10 cellular contexts compared by ENCODE assay signal in genomic region chr15:88664151-88664778, GRCh38. TPM values are rescaled to one million over a fixed set of nuclear protein-coding genes. Genes with fewer than 3 reads are reported as not detected.
DNase-seq lines count a peak whose midpoint lies in the region; ATAC-seq and TF ChIP-seq lines count a peak whose summit lies in the region.
"Had no signal": no experiment of that assay in that cellular context is flagged by ENCODE, and none has a peak within 500 bp of the region (broad histone marks: within the 10 kb centered on the region; RNA-seq: fewer than 3 reads in every experiment).

No MANE protein-coding gene starts in this region.

- ATAC-seq in heart left ventricle = peak in 1 of 4 donors; percentile 39
- ATAC-seq in gastrocnemius medialis = no peak

- TF ChIP-seq EP300 in ovary (IDR thresholded peaks at IDR 0.05) = no peak

- H3K4me3 Mint-ChIP-seq in activated CD4-positive, alpha-beta T cell treated with anti-CD3 and anti-CD28 coated beads, Interleukin-2, amount 10 ng/mL, durations not matched to agents 7 days and 5 days = no peak overlapping the region

- peak; percentile 29 for DNase-seq in activated CD8-positive, alpha-beta memory T cell treated with anti-CD3 and anti-CD28 coated beads, Interleukin-2, amount 50 U/mL, for 1 hour (ENCODE audit: extremely low read depth)
- DNase-seq in activated CD8-positive, alpha-beta memory T cell treated with anti-CD3 and anti-CD28 coated beads for 24 hours = no peak
- peak; percentile 65 for DNase-seq in activated CD4-positive, alpha-beta T cell treated with anti-CD3 and anti-CD28 coated beads, Interleukin-2, amount 10 ng/mL, durations not matched to agents 7 days and 5 days
- DNase-seq in heart left ventricle (no peak), thyroid gland (peak; percentile 55 to 56), ovary (no peak), gastrocnemius medialis (no peak), cerebellar nuclear complex (lab: John Stamatoyannopoulos, UW) (no peak)

- H3K4me1 ChIP-seq in heart left ventricle (peaks cover 0 to 8% (median 2%) of the 10 kb centered on the region in 12 donors), thyroid gland (no peaks in the 10 kb centered on the region), ovary (ENCODE audit: insufficient read depth) (no peaks in the 10 kb centered on the region), gastrocnemius medialis (no peaks in the 10 kb centered on the region)
- H3K4me1 ChIP-seq: BLaER1 had no signal

- peaks cover 12% of the 10 kb centered on the region for H3K27me3 Mint-ChIP-seq in activated CD4-positive, alpha-beta T cell treated with anti-CD3 and anti-CD28 coated beads, Interleukin-2, amount 10 ng/mL, durations not matched to agents 7 days and 5 days

- H3K27ac ChIP-seq in heart left ventricle (no peak overlapping the region), thyroid gland (no peak overlapping the region), ovary (no peak overlapping the region), gastrocnemius medialis (no peak overlapping the region)
- H3K27ac ChIP-seq: BLaER1, SK-N-MC had no signal

- TF ChIP-seq CTCF in heart left ventricle (IDR thresholded peaks at IDR 0.05) (peak in 10 of 12 donors; percentile 11 to 45 (median 24)), thyroid gland (IDR thresholded peaks at IDR 0.05) (peak in 4 of 6 experiments; percentile 47 to 75 (median 62)), ovary (IDR thresholded peaks at IDR 0.05) (no peak), gastrocnemius medialis (IDR thresholded peaks at IDR 0.05 in 4 of 5, conservative IDR thresholded peaks at IDR 0.05 in 1 of 5) (peak in 2 of 5 experiments; percentile 6 to 31)

- TF ChIP-seq POLR2A in heart left ventricle (IDR thresholded peaks at IDR 0.05) (no peak), thyroid gland (IDR thresholded peaks at IDR 0.05) (no peak), ovary (IDR thresholded peaks at IDR 0.05) (no peak), gastrocnemius medialis (IDR thresholded peaks at IDR 0.05) (no peak)

- POLR2A ChIA-PET in activated CD4-positive, alpha-beta T cell treated with anti-CD3 and anti-CD28 coated beads, Interleukin-2, amount 10 ng/mL, durations not matched to agents 7 days and 5 days (lab: Charles Lee) = no interaction called here

- H3K27ac Mint-ChIP-seq in activated CD4-positive, alpha-beta T cell treated with anti-CD3 and anti-CD28 coated beads, Interleukin-2, amount 10 ng/mL, durations not matched to agents 7 days and 5 days = peak overlapping the region; percentile 64

- peaks cover 0 to 5% (median 0%) of the 10 kb centered on the region in 9 donors for H3K27me3 ChIP-seq in heart left ventricle
- no peaks in the 10 kb centered on the region for H3K27me3 ChIP-seq in thyroid gland
- no peaks in the 10 kb centered on the region for H3K27me3 ChIP-seq in ovary
- no peaks in the 10 kb centered on the region for H3K27me3 ChIP-seq in gastrocnemius medialis
- H3K27me3 ChIP-seq: BLaER1 had no signal

- H3K4me3 ChIP-seq in heart left ventricle = no peak overlapping the region
- no peak overlapping the region for H3K4me3 ChIP-seq in thyroid gland (replicated peaks in 1 of 3)
- H3K4me3 ChIP-seq in ovary = no peak overlapping the region
- no peak overlapping the region for H3K4me3 ChIP-seq in gastrocnemius medialis
- H3K4me3 ChIP-seq: BLaER1, SK-N-MC had no signal

- H3K4me1 Mint-ChIP-seq in activated CD4-positive, alpha-beta T cell treated with anti-CD3 and anti-CD28 coated beads, Interleukin-2, amount 10 ng/mL, durations not matched to agents 7 days and 5 days = peaks cover 10% of the 10 kb centered on the region

- CTCF ChIA-PET in activated CD4-positive, alpha-beta T cell treated with anti-CD3 and anti-CD28 coated beads, Interleukin-2, amount 10 ng/mL, durations not matched to agents 7 days and 5 days (lab: Charles Lee) = interaction anchor here (0.6 to 2.3 kb wide), 3 partner anchors 8 to 248 kb away, joined by 3 to 11 read pairs (median 3); no protein-coding TSS in a partner anchor

- 83 to 96% (median 88%) methylated on average over 7 of the region's 7 CpGs for WGBS in heart left ventricle, 4 donors
- WGBS in thyroid gland, 2 donors = 71 to 76% methylated on average over 4 to 7 of the region's 7 CpGs
- 85 to 93% (median 88%) methylated on average over 7 of the region's 7 CpGs for WGBS in ovary, 3 donors

- no peaks in the 10 kb centered on the region for H3K9me3 ChIP-seq in heart left ventricle
- H3K9me3 ChIP-seq in thyroid gland = no peaks in the 10 kb centered on the region
- H3K9me3 ChIP-seq in ovary = no peaks in the 10 kb centered on the region
- H3K9me3 ChIP-seq in gastrocnemius medialis = no peaks in the 10 kb centered on the region
- H3K9me3 ChIP-seq: BLaER1 had no signal

- H3K36me3 ChIP-seq in heart left ventricle (no peaks in the 10 kb centered on the region), thyroid gland (no peaks in the 10 kb centered on the region), ovary (no peaks in the 10 kb centered on the region), gastrocnemius medialis (no peaks in the 10 kb centered on the region)
- H3K36me3 ChIP-seq: BLaER1 had no signal

- H3K9me3 Mint-ChIP-seq in activated CD4-positive, alpha-beta T cell treated with anti-CD3 and anti-CD28 coated beads, Interleukin-2, amount 10 ng/mL, durations not matched to agents 7 days and 5 days = no peaks in the 10 kb centered on the region

- peaks cover 2% of the 10 kb centered on the region for H3K36me3 Mint-ChIP-seq in activated CD4-positive, alpha-beta T cell treated with anti-CD3 and anti-CD28 coated beads, Interleukin-2, amount 10 ng/mL, durations not matched to agents 7 days and 5 days (ENCODE audit: low read depth)

- in situ Hi-C loops in gastrocnemius medialis (cut with MboI; ENCODE audit: low sequenced_read_pairs in 4 of 4) = loop anchor here in 2 of 4 donors (25.0 kb wide), 1 partner anchor 173 kb away; no protein-coding TSS in a partner anchor

- intact Hi-C loops in heart left ventricle (cut with DNase I) = loop anchor here in 1 of 10 donors (5.0 kb wide), 1 partner anchor 37 kb away; no protein-coding TSS in a partner anchor
- intact Hi-C loops in thyroid gland (cut with DNase I) = no loop called here
- intact Hi-C loops in ovary (cut with DNase I) = no loop called here
- intact Hi-C loops in gastrocnemius medialis (cut with DNase I; ENCODE audit: low total_unique reads) = no loop called here

RNA-seq across cellular contexts. Expression of gene ISG20, which starts 25.4 kb away (rescaled TPM):
- 100 to 1,000 TPM; 206 to 236 TPM for total RNA-seq in activated CD4-positive, alpha-beta T cell treated with anti-CD3 and anti-CD28 coated beads, Interleukin-2, amount 10 ng/mL, durations not matched to agents 7 days and 5 days
- total RNA-seq in heart left ventricle (10 to 100 TPM in 2 of 9 donors, 1 to 10 TPM in 7; 1.5 to 24.2 (median 4.9) TPM), thyroid gland (10 to 100 TPM; 14.3 to 47.8 (median 35.1) TPM), ovary (10 to 100 TPM in 6 of 7 donors, 1 to 10 TPM in 1; 7.2 to 58.6 (median 19.4) TPM), gastrocnemius medialis (1 to 10 TPM; 1.2 to 9.2 (median 1.6) TPM)
- polyA plus RNA-seq in heart left ventricle (10 to 100 TPM in 1 of 2 donors, 1 to 10 TPM in 1; 3.1 to 10.3 TPM), ovary (10 to 100 TPM in 1 of 2 donors, under 1 TPM in 1; 0.88 to 11.5 TPM)

RNA-seq across cellular contexts. Expression of gene AEN, which starts 43.1 kb away (rescaled TPM):
- 10 to 100 TPM; 45.7 to 52.5 TPM for total RNA-seq in activated CD4-positive, alpha-beta T cell treated with anti-CD3 and anti-CD28 coated beads, Interleukin-2, amount 10 ng/mL, durations not matched to agents 7 days and 5 days
- total RNA-seq in heart left ventricle (10 to 100 TPM in 2 of 9 donors, 1 to 10 TPM in 7; 4.5 to 11.9 (median 6.6) TPM), thyroid gland (10 to 100 TPM; 21.6 to 32.8 (median 27.3) TPM), ovary (10 to 100 TPM; 11.3 to 27.1 (median 16.9) TPM), gastrocnemius medialis (10 to 100 TPM; 16.1 to 19.2 (median 17.3) TPM)
- polyA plus RNA-seq in heart left ventricle (10 to 100 TPM in 1 of 2 donors, 1 to 10 TPM in 1; 3.8 to 21.8 TPM), ovary (1 to 10 TPM; 6.9 to 8.0 TPM)

Comparison
In these comparisons a context has a peak if more than half of its experiments do, and no peak if none do; other contexts are left out.
1. DNase-seq: peak in activated CD8-positive, alpha-beta memory T cell treated with anti-CD3 and anti-CD28 coated beads, Interleukin-2, amount 50 U/mL, for 1 hour (single experiment), activated CD4-positive, alpha-beta T cell treated with anti-CD3 and anti-CD28 coated beads, Interleukin-2, amount 10 ng/mL, durations not matched to agents 7 days and 5 days (single experiment) and thyroid gland (2 of 2); none in activated CD8-positive, alpha-beta memory T cell treated with anti-CD3 and anti-CD28 coated beads for 24 hours (single experiment), heart left ventricle (0 of 5), ovary (0 of 5), gastrocnemius medialis (0 of 2) and cerebellar nuclear complex (0 of 2).
2. CTCF ChIP-seq: peak in heart left ventricle (10 of 12) and thyroid gland (4 of 6); none in ovary (0 of 3).